Comparison of ENCODE assay signal across 9 cellular contexts in genomic region chr21:20998456-20998789, GRCh38. TPM values are rescaled to one million over a fixed set of nuclear protein-coding genes. Genes with fewer than 3 reads are reported as not detected.
A peak's percentile ranks its signal among the peaks of the same experiment; 100 is the strongest.
DNase-seq lines count a peak whose midpoint lies in the region; ATAC-seq and TF ChIP-seq lines count a peak whose summit lies in the region.
"Had no signal": no experiment of that assay in that cellular context is flagged by ENCODE, and none has a peak within 500 bp of the region (broad histone marks: within the 10 kb centered on the region; RNA-seq: fewer than 3 reads in every experiment).

No MANE protein-coding gene starts in this region.

- peaks cover 14% of the 10 kb centered on the region for H3K23me2 ChIP-seq in H9 (ENCODE audit: insufficient read length, low read depth, low read length, poor library complexity, severe bottlenecking)

- no peak overlapping the region; the same call in 1 of the 2 replicates for H3K14ac ChIP-seq in H9 (ENCODE audit: insufficient read depth, low read length)

- ATAC-seq in GM21367 (IDR thresholded peaks at IDR 0.05; ENCODE audit: unreplicated experiment): no peak
- ATAC-seq: HCT116 had no signal

- dilution Hi-C loops in mammary epithelial cell (cut with HindIII; ENCODE audit: low sequenced_read_pairs): no loop called here

- H3K4me1 Mint-ChIP-seq in H9: peaks cover 9 to 13% of the 10 kb centered on the region in 2 experiments

- CTCF ChIA-PET in mammary epithelial cell (lab: Charles Lee; ENCODE audit: low non-redundant PET): no interaction called here

- no peak overlapping the region for H4K91ac ChIP-seq in H9 (ENCODE audit: insufficient read length, low read depth, low read length)

- no peak overlapping the region for H3T11ph ChIP-seq in H9 (ENCODE audit: low read length)

- no peak for DNase-seq in H9
- no peak for DNase-seq in mammary epithelial cell
- peak; percentile 65 for DNase-seq in midbrain (lab: John Stamatoyannopoulos, UW)
- DNase-seq in activated effector memory CD4-positive, alpha-beta T cell treated with Interleukin-2 at 50 U/mL for 16 hours: no peak
- DNase-seq in hypothalamus (lab: John Stamatoyannopoulos, UW): no peak
- no peak for DNase-seq in superior temporal gyrus (ENCODE audit: extremely low spot score)

- H3K27me3 Mint-ChIP-seq in H9 (ENCODE audit: low read depth): peaks cover 29% of the 10 kb centered on the region

- H3K27me3 ChIP-seq in ACC112 (ENCODE audit: insufficient read depth, low read length): peaks cover 47% of the 10 kb centered on the region
- peaks cover 6% of the 10 kb centered on the region; the same call in 1 of the 2 replicates for H3K27me3 ChIP-seq in H9 (ENCODE audit: insufficient read depth, low read length)
- peaks cover 7% of the 10 kb centered on the region for H3K27me3 ChIP-seq in mammary epithelial cell (ENCODE audit: insufficient read depth, low read length)

- no peak overlapping the region for H4K8ac ChIP-seq in H9 (replicated peaks; ENCODE audit: insufficient read length, low read depth, low read length)

- H3K9me3 Mint-ChIP-seq in H9: no peaks in the 10 kb centered on the region

- H3K4me1 ChIP-seq in ACC112 (ENCODE audit: control insufficient read depth, insufficient read depth, low read length, unreplicated experiment) (no peaks in the 10 kb centered on the region), H9 (ENCODE audit: insufficient read depth, low read length) (0 out of 2 replicates have a peak, but pooled peaks cover 2% of the 10 kb centered on the region), mammary epithelial cell (ENCODE audit: insufficient read depth, low read length) (no peaks in the 10 kb centered on the region)

- no peaks in the 10 kb centered on the region for H3K79me1 ChIP-seq in H9 (ENCODE audit: insufficient read depth, low read depth, low read length, poor library complexity, severe bottlenecking)

- H2BK15ac ChIP-seq in H9 (ENCODE audit: low read depth, low read length): no peak overlapping the region

- H2BK20ac ChIP-seq in H9 (ENCODE audit: low read depth, low read length, poor library complexity, severe bottlenecking): no peak overlapping the region

- no peak overlapping the region for H3K4ac ChIP-seq in H9 (ENCODE audit: low read depth, low read length)

- H3K36me3 Mint-ChIP-seq in H9 (ENCODE audit: insufficient read depth in 1 of 3, low read depth in 3 of 3): no peaks in the 10 kb centered on the region; a peak in 1 of 7 replicates

- H3K9me3 ChIP-seq in H9 (ENCODE audit: control insufficient read depth, low read depth, low read length) (no peaks in the 10 kb centered on the region), mammary epithelial cell (replicated peaks; ENCODE audit: insufficient read depth, low read length) (peaks cover 14% of the 10 kb centered on the region)

- no peak overlapping the region for H3K27ac ChIP-seq in ACC112 (ENCODE audit: low read depth, low read length)
- no peak overlapping the region for H3K27ac ChIP-seq in H9 (ENCODE audit: insufficient read length, low read depth, low read length)
- H3K27ac ChIP-seq in mammary epithelial cell (ENCODE audit: insufficient read depth, low read depth, low read length): no peak overlapping the region

- H3K4me2 ChIP-seq in H9 (ENCODE audit: insufficient read depth, insufficient read length, low read length) (peak overlapping the region; percentile 72), mammary epithelial cell (ENCODE audit: insufficient read depth, low read depth, low read length) (peak overlapping the region; percentile 67)

- in situ Hi-C loops in mammary epithelial cell (cut with MboI; ENCODE audit: low sequenced_read_pairs in 2 of 2): no loop called here

- no peak overlapping the region for H3K56ac ChIP-seq in H9 (ENCODE audit: insufficient read length, low read depth, low read length)

- WGBS in H9 (ENCODE audit: extremely low coverage, insufficient read length, low lambda C conversion rate): no CpG with 5 or more reads among the region's 14 CpGs
- WGBS in mammary epithelial cell (ENCODE audit: low coverage, missing lambda C conversion rate): 0% methylated on average over 5 of the region's 14 CpGs

- no peak overlapping the region for H3K27ac Mint-ChIP-seq in H9

- no peak overlapping the region for H2BK12ac ChIP-seq in H9 (ENCODE audit: insufficient read length, low read depth, low read length)

- H3K36me3 ChIP-seq in ACC112 (ENCODE audit: insufficient read depth, low read length) (no peaks in the 10 kb centered on the region), mammary epithelial cell (ENCODE audit: insufficient read depth, low read length) (no peaks in the 10 kb centered on the region)

- H3K9ac ChIP-seq in H9 (ENCODE audit: extremely low read depth, insufficient read length, low read length) (no peak overlapping the region), mammary epithelial cell (ENCODE audit: insufficient read depth, low read length) (no peak overlapping the region)

- H4K5ac ChIP-seq in H9 (ENCODE audit: insufficient read length, low read depth, low read length): no peak overlapping the region

- peak overlapping the region; percentile 87 for H2AFZ ChIP-seq in ACC112 (ENCODE audit: low read length, unreplicated experiment)
- H2AFZ ChIP-seq in H9 (ENCODE audit: low read length): peak overlapping the region; percentile 69
- H2AFZ ChIP-seq in mammary epithelial cell (ENCODE audit: low read depth, low read length): peak overlapping the region; percentile 62

- no TSS peak for BruUV-seq in mammary epithelial cell (replicated peaks; lab: Mats Ljungman, UMichigan)

- H2BK5ac ChIP-seq in H9 (ENCODE audit: insufficient read length, low read length): no peak overlapping the region

- H3K4me3 ChIP-seq in ACC112 (ENCODE audit: low read depth, low read length) (peak overlapping the region; percentile 80), mammary epithelial cell (replicated peaks in 1 of 3; ENCODE audit: insufficient read depth in 1 of 3, low read depth in 2 of 3, low read length in 3 of 3) (peak overlapping the region; percentile 20 to 31 (median 21))

- intact Hi-C loops in mammary epithelial cell (cut with micrococcal nuclease): loop anchor here (5.0 kb wide), 1 partner anchor 1794 kb away; no protein-coding TSS in a partner anchor

- TF ChIP-seq CTCF in H9 (conservative IDR thresholded peaks at IDR 0.05): no peak; the same call in 2 of the 3 replicates
- no peak for TF ChIP-seq CTCF in mammary epithelial cell (conservative IDR thresholded peaks at IDR 0.05 in 1 of 2, IDR thresholded peaks at IDR 0.05 in 1 of 2; ENCODE audit: extremely low read depth in 1 of 2, insufficient read depth in 1 of 2, low read depth in 1 of 2, low read length in 2 of 2)

- H3K4me3 Mint-ChIP-seq in H9: peak overlapping the region; percentile 78 to 88

- H3K23ac ChIP-seq in H9 (ENCODE audit: insufficient read length, low read depth, low read length): no peak overlapping the region

- H3K79me2 ChIP-seq in ACC112 (ENCODE audit: control insufficient read depth, insufficient read depth, low read length, unreplicated experiment) (no peaks in the 10 kb centered on the region), H9 (ENCODE audit: insufficient read depth, low read length) (no peaks in the 10 kb centered on the region), mammary epithelial cell (ENCODE audit: insufficient read depth, low read length) (no peaks in the 10 kb centered on the region)

- no peak overlapping the region for H2AK5ac ChIP-seq in H9 (ENCODE audit: insufficient read length, low read length)

- no peak overlapping the region for H3K18ac ChIP-seq in H9 (ENCODE audit: insufficient read length, low read depth, low read length)

- no peaks in the 10 kb centered on the region for H4K20me1 ChIP-seq in H9 (ENCODE audit: control insufficient read depth, insufficient read depth, insufficient read length)
- no peaks in the 10 kb centered on the region for H4K20me1 ChIP-seq in mammary epithelial cell (ENCODE audit: insufficient read depth, low read length)

- H2BK120ac ChIP-seq in H9 (ENCODE audit: low read depth, low read length, poor library complexity, severe bottlenecking): no peak overlapping the region

RNA-seq across cellular contexts. Expression of gene NCAM2, which starts 0.2 kb away (rescaled TPM):
- total RNA-seq in H9 (2021): 2.2 and 2.6 TPM in 2 replicates
- total RNA-seq in mammary epithelial cell: under 1 TPM in 1 of 2 donors, not detected in 1; 0.17 TPM
- not detected for polyA plus RNA-seq in mammary epithelial cell
- not detected for polyA minus RNA-seq in mammary epithelial cell
